8 cellular contexts compared by ENCODE assay signal in genomic region chr5:179819296-179820126, GRCh38. TPM values are rescaled to one million over a fixed set of nuclear protein-coding genes. Genes with fewer than 3 reads are reported as not detected.
DNase-seq lines count a peak whose midpoint lies in the region; ATAC-seq, FAIRE-seq and TF ChIP-seq lines count a peak whose summit lies in the region.

No MANE protein-coding gene starts in this region.

- TF ChIP-seq EP300 in neural cell (conservative IDR thresholded peaks at IDR 0.05; ENCODE audit: poor library complexity, severe bottlenecking), result no peak

- in situ Hi-C loops in GM13977 (cut with MboI; ENCODE audit: low pct_unique_long_range_greater_than_20kb, low sequenced_read_pairs, unreplicated experiment), result no loop called here

- no peak for TF ChIP-seq RAD21 in neural cell (conservative IDR thresholded peaks at IDR 0.05)

- H3K4me3 Mint-ChIP-seq in activated T-helper 17 cell treated with anti-CD3 and anti-CD28 coated beads, Interleukin-2, amount 50 U/mL, for 72 hours, result peak overlapping the region; percentile 87

- H3K36me3 Mint-ChIP-seq in activated T-helper 17 cell treated with anti-CD3 and anti-CD28 coated beads, Interleukin-2, amount 50 U/mL, for 72 hours (ENCODE audit: low read depth), result peaks cover 44% of the 10 kb centered on the region

- peak overlapping the region; percentile 16 for H3K9ac ChIP-seq in neural cell (ENCODE audit: low read length)

- DNase-seq in AG09309 (ENCODE audit: low read depth) (no peak), GM13977 (ENCODE audit: low spot score) (peak; percentile 69), NCI-H146 (lab: John Stamatoyannopoulos, UW) (peak; percentile 88), fibroblast of villous mesenchyme (ENCODE audit: low read depth) (peak; percentile 83), urothelium cell line (ENCODE audit: low spot score) (peak; percentile 71)

- no peaks in the 10 kb centered on the region for H3K9me3 Mint-ChIP-seq in activated T-helper 17 cell treated with anti-CD3 and anti-CD28 coated beads, Interleukin-2, amount 50 U/mL, for 72 hours

- peak overlapping the region; percentile 80 for H3K27ac ChIP-seq in neural cell (ENCODE audit: low read length)

- no peaks in the 10 kb centered on the region for H3K9me3 ChIP-seq in neural cell (ENCODE audit: low read length)

- H4K20me1 ChIP-seq in neural cell (ENCODE audit: insufficient read depth), result no peaks in the 10 kb centered on the region

- H3K9me2 ChIP-seq in neural cell (ENCODE audit: insufficient read depth, low read length), result no peaks in the 10 kb centered on the region

- peaks cover 12% of the 10 kb centered on the region for H3K79me2 ChIP-seq in neural cell (replicated peaks; ENCODE audit: insufficient read depth, low read length)

- ATAC-seq in activated T-helper 17 cell treated with anti-CD3 and anti-CD28 coated beads, Interleukin-2, amount 50 U/mL, for 72 hours (replicated peaks), result peak; percentile 47
- ATAC-seq in GM21360 (IDR thresholded peaks at IDR 0.05; ENCODE audit: unreplicated experiment), result no peak

- H3K4me3 ChIP-seq in AG09309 (ENCODE audit: control insufficient read depth, low read depth, low read length) (peak overlapping the region; percentile 14; the same call in 1 of the 2 replicates), fibroblast of villous mesenchyme (ENCODE audit: low read depth, low read length) (no peak overlapping the region), neural cell (ENCODE audit: low read length) (peak overlapping the region; percentile 56)

- TF ChIP-seq CTCF in AG09309 (IDR thresholded peaks at IDR 0.05; ENCODE audit: control insufficient read depth, insufficient read depth, low read depth, low read length, missing control alignments) (no peak), GM13977 (IDR thresholded peaks at IDR 0.05; ENCODE audit: extremely low read depth, insufficient read depth, missing control alignments) (no peak), fibroblast of villous mesenchyme (IDR thresholded peaks at IDR 0.05; ENCODE audit: insufficient read depth, low read depth, low read length) (no peak), neural cell (IDR thresholded peaks at IDR 0.05; ENCODE audit: poor library complexity, severe bottlenecking) (no peak)

- H3K4me1 Mint-ChIP-seq in activated T-helper 17 cell treated with anti-CD3 and anti-CD28 coated beads, Interleukin-2, amount 50 U/mL, for 72 hours, result peaks cover 17% of the 10 kb centered on the region

- H3K27ac Mint-ChIP-seq in activated T-helper 17 cell treated with anti-CD3 and anti-CD28 coated beads, Interleukin-2, amount 50 U/mL, for 72 hours, result peak overlapping the region; percentile 61

- peaks cover 4% of the 10 kb centered on the region for H3K27me3 ChIP-seq in neural cell (ENCODE audit: insufficient read depth, low read depth, low read length)

- peak; percentile 27 for FAIRE-seq in urothelium cell line (lab: Jason Lieb, UNC)

- no peaks in the 10 kb centered on the region for H3K27me3 Mint-ChIP-seq in activated T-helper 17 cell treated with anti-CD3 and anti-CD28 coated beads, Interleukin-2, amount 50 U/mL, for 72 hours

- H3F3A ChIP-seq in neural cell (ENCODE audit: insufficient read depth, low read length, poor library complexity, severe bottlenecking), result no peaks in the 10 kb centered on the region

- H2AFZ ChIP-seq in neural cell (ENCODE audit: low read depth, low read length), result no peak overlapping the region

- H3K36me3 ChIP-seq in neural cell (ENCODE audit: insufficient read depth, low read length), result no peaks in the 10 kb centered on the region

- no peak overlapping the region for H3K4me2 ChIP-seq in neural cell (ENCODE audit: low read length)

TF ChIP-seq in neural cell, 6 proteins besides CTCF, POLR2A, EP300 and RAD21:
- TF ChIP-seq MXI1 (conservative IDR thresholded peaks at IDR 0.05; ENCODE audit: poor library complexity, severe bottlenecking) (no peak), REST (IDR thresholded peaks at IDR 0.05; ENCODE audit: borderline replicate concordance) (no peak), EZH2 (IDR thresholded peaks at IDR 0.05; ENCODE audit: borderline replicate concordance, insufficient read depth, low read length, poor library complexity, severe bottlenecking) (no peak), SMC3 (conservative IDR thresholded peaks at IDR 0.05; ENCODE audit: poor library complexity) (no peak), TAF1 (IDR thresholded peaks at IDR 0.05; ENCODE audit: low read depth) (no peak), POLR2AphosphoS5 (IDR thresholded peaks at IDR 0.05) (no peak)

RNA-seq across cellular contexts. Expression of gene SQSTM1, which starts 1.2 kb away (rescaled TPM):
- 100 to 1,000 TPM; 130 to 188 TPM for total RNA-seq in activated T-helper 17 cell treated with anti-CD3 and anti-CD28 coated beads, Interleukin-2, amount 50 U/mL, for 72 hours
- total RNA-seq in fibroblast of villous mesenchyme, result 752 and 892 TPM in 2 replicates
- 64.5 and 77.6 TPM in 2 replicates for polyA plus RNA-seq in neural cell
- 66.7 and 79.6 TPM in 2 replicates for polyA minus RNA-seq in neural cell

RNA-seq across cellular contexts. Expression of gene MGAT4B, which starts 12.8 kb away (rescaled TPM):
- 10 to 100 TPM; 56.1 to 68.5 TPM for total RNA-seq in activated T-helper 17 cell treated with anti-CD3 and anti-CD28 coated beads, Interleukin-2, amount 50 U/mL, for 72 hours
- total RNA-seq in fibroblast of villous mesenchyme, result 83.8 and 102 TPM in 2 replicates
- 70.6 and 83.7 TPM in 2 replicates for polyA plus RNA-seq in neural cell
- 46.0 and 56.5 TPM in 2 replicates for polyA minus RNA-seq in neural cell

RNA-seq across cellular contexts. Expression of gene LTC4S, which starts 25.7 kb away (rescaled TPM):
- 1 to 10 TPM; 1.3 to 1.4 TPM for total RNA-seq in activated T-helper 17 cell treated with anti-CD3 and anti-CD28 coated beads, Interleukin-2, amount 50 U/mL, for 72 hours
- total RNA-seq in fibroblast of villous mesenchyme, result 0.43 TPM in 1 of 2 replicates, not detected in the other
- 5.9 TPM in 1 of 2 replicates, not detected in the other for polyA plus RNA-seq in neural cell
- not detected in 2 replicates for polyA minus RNA-seq in neural cell

RNA-seq across cellular contexts. Expression of gene MRNIP, which starts 39.1 kb away (rescaled TPM):
- total RNA-seq in activated T-helper 17 cell treated with anti-CD3 and anti-CD28 coated beads, Interleukin-2, amount 50 U/mL, for 72 hours, result 10 to 100 TPM; 17.4 to 35.2 TPM
- 9.0 and 13.0 TPM in 2 replicates for total RNA-seq in fibroblast of villous mesenchyme
- polyA plus RNA-seq in neural cell, result 121 and 155 TPM in 2 replicates
- polyA minus RNA-seq in neural cell, result 56.0 and 59.3 TPM in 2 replicates
